In the genomic region with DNA sequence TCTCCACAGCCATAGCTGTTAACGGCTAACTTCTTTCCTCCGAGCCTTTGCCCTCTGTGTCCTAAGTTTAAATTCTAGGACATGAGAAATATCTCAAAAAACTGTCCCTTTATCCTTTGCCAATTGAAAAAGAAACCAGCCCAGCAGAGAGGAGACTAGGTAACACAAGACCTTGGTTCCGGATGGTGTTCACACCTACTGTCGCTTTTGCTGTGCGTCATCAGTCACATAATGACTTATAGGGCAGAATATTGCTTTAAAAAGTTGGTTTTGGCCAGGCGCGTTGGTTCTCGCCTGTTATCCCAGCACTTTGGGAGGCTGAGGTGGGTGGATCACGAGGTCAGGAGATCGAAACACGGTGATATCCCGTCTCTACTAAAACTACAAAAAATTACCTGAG, we compare ENCODE assay signal across 15 cellular contexts.
DNase-seq lines count a peak whose midpoint lies in the region; ATAC-seq and TF ChIP-seq lines count a peak whose summit lies in the region.
"Had no signal": no experiment of that assay in that cellular context is flagged by ENCODE, and none has a peak within 500 bp of the region (broad histone marks: within the 10 kb centered on the region; RNA-seq: fewer than 3 reads in every experiment).

No MANE protein-coding gene starts in this region.

- H3K9me3 Mint-ChIP-seq in stimulated activated naive CD8-positive, alpha-beta T cell treated with anti-CD3 and anti-CD28 coated beads, Interleukin-15, amount 100 ng/mL, for 72 hours = peaks cover 5 to 7% of the 10 kb centered on the region in 2 donors

- peak overlapping the region; percentile 70 for H3K9ac ChIP-seq in OCI-LY3 (ENCODE audit: low read length)

- H3K4me1 Mint-ChIP-seq in stimulated activated naive CD8-positive, alpha-beta T cell treated with anti-CD3 and anti-CD28 coated beads, Interleukin-15, amount 100 ng/mL, for 72 hours = peaks cover 29% of the 10 kb centered on the region

- H4K20me1 ChIP-seq in OCI-LY3 (ENCODE audit: insufficient read depth, low read length) = no peaks in the 10 kb centered on the region

- H3K27me3 ChIP-seq in OCI-LY3 (ENCODE audit: low read depth, low read length) = no peaks in the 10 kb centered on the region
- H3K27me3 ChIP-seq: foreskin keratinocyte had no signal

- no peaks in the 10 kb centered on the region for H3K9me3 ChIP-seq in OCI-LY3 (ENCODE audit: insufficient read depth, low read length)

- H3K4me2 ChIP-seq in OCI-LY3 (ENCODE audit: low read length) = peak overlapping the region; percentile 98

- no peaks in the 10 kb centered on the region for H3K27me3 Mint-ChIP-seq in stimulated activated naive CD8-positive, alpha-beta T cell treated with anti-CD3 and anti-CD28 coated beads, Interleukin-15, amount 100 ng/mL, for 72 hours
- H3K27me3 Mint-ChIP-seq: progenitor cell of endocrine pancreas had no signal

- H3K27ac ChIP-seq in OCI-LY3 (ENCODE audit: low read length) (peak overlapping the region; percentile 94), RWPE1 (no peak overlapping the region)
- H3K27ac ChIP-seq: foreskin keratinocyte had no signal

- peak overlapping the region in 1 of 2 donors; percentile 37 for H3K27ac Mint-ChIP-seq in stimulated activated naive CD8-positive, alpha-beta T cell treated with anti-CD3 and anti-CD28 coated beads, Interleukin-15, amount 100 ng/mL, for 72 hours
- H3K27ac Mint-ChIP-seq: progenitor cell of endocrine pancreas had no signal

- peak overlapping the region; percentile 78 for H3K4me3 ChIP-seq in OCI-LY3 (ENCODE audit: low read length)

- POLR2A ChIA-PET in RWPE1 (lab: Yijun Ruan, JAX; ENCODE audit: low non-redundant PET) = no interaction called here

- DNase-seq in stimulated activated CD8-positive, alpha-beta memory T cell treated with anti-CD3 and anti-CD28 coated beads, Interleukin-4, amount 100 ng/mL, for 24 hours (ENCODE audit: low read depth) = peak; percentile 2
- no peak for DNase-seq in stimulated activated CD8-positive, alpha-beta memory T cell treated with anti-CD3 and anti-CD28 coated beads, Interleukin-4, amount 100 ng/mL, for 48 hours
- DNase-seq in stimulated activated naive CD8-positive, alpha-beta T cell treated with anti-CD3 and anti-CD28 coated beads, Interleukin-15, amount 100 ng/mL, for 72 hours = no peak
- DNase-seq in RWPE1 (ENCODE audit: low spot score) = no peak
- DNase-seq in NCI-H1105 (lab: John Stamatoyannopoulos, UW) = no peak
- DNase-seq: DMS79; foreskin keratinocyte; NCI-H1105 treated with DMSO at 0.1 percent for 48 hours; NCI-H69; SHP77; stimulated activated naive CD4-positive, alpha-beta T cell treated with Interleukin-2 at 50 U/mL for 16 hours had no signal

- H3K4me3 Mint-ChIP-seq in stimulated activated naive CD8-positive, alpha-beta T cell treated with anti-CD3 and anti-CD28 coated beads, Interleukin-15, amount 100 ng/mL, for 72 hours = peak overlapping the region; percentile 30 to 51

- H3K79me2 ChIP-seq in OCI-LY3 (ENCODE audit: low read length) = no peaks in the 10 kb centered on the region

- ATAC-seq in GM21737 (IDR thresholded peaks at IDR 0.05; ENCODE audit: unreplicated experiment) (peak; percentile 37), HG03097 (IDR thresholded peaks at IDR 0.05; ENCODE audit: low FRiP score, unreplicated experiment) (no peak)
- ATAC-seq in stimulated activated naive CD8-positive, alpha-beta T cell treated with anti-CD3 and anti-CD28 coated beads, Interleukin-15, amount 100 ng/mL, for 72 hours = peak; percentile 74
- ATAC-seq: foreskin keratinocyte had no signal

- H3K36me3 ChIP-seq in OCI-LY3 (replicated peaks; ENCODE audit: low read depth, low read length) = no peaks in the 10 kb centered on the region

- no peak overlapping the region; the same call in 1 of the 2 replicates for H2AFZ ChIP-seq in OCI-LY3 (ENCODE audit: low read depth, low read length)

- peaks cover 40% of the 10 kb centered on the region for H3K4me1 ChIP-seq in OCI-LY3 (ENCODE audit: low read length)
- H3K4me1 ChIP-seq: foreskin keratinocyte had no signal

- TF ChIP-seq CTCF in OCI-LY3 (IDR thresholded peaks at IDR 0.05; ENCODE audit: low read depth, low read length) (no peak), RWPE1 (conservative IDR thresholded peaks at IDR 0.05; ENCODE audit: low read depth) (no peak)

- CTCF ChIA-PET in RWPE1 (lab: Yijun Ruan, JAX) = no interaction called here
